In genomic region chr17:79847698-79848369, GRCh38 we compare ENCODE assay signal across 1 cellular context.
TF ChIP-seq lines count a peak whose summit lies in the region.

No MANE protein-coding gene starts in this region.

TF ChIP-seq in HepG2, 621 proteins besides CTCF, POLR2A, EP300 and RAD21 (continues in another document):
- 0 out of 2 replicates have a peak, but pooled peaks have one; percentile 20 for TF ChIP-seq CERS6 (CRISPR knock-in tag; IDR thresholded peaks at IDR 0.05)
- TF ChIP-seq REST (IDR thresholded peaks at IDR 0.05; ENCODE audit: borderline replicate concordance in 1 of 2, low read depth in 1 of 2, low read length in 2 of 2) = no peak
- TF ChIP-seq RARA (CRISPR knock-in tag; IDR thresholded peaks at IDR 0.05) = peak; percentile 69
- TF ChIP-seq TEAD2 (CRISPR knock-in tag; IDR thresholded peaks at IDR 0.05) = 0 out of 2 replicates have a peak, but pooled peaks have one; percentile 49
- 0 out of 2 replicates have a peak, but pooled peaks have one; percentile 19 for TF ChIP-seq AFF4 (CRISPR knock-in tag; IDR thresholded peaks at IDR 0.05)
- no peak for TF ChIP-seq RCOR2 (CRISPR knock-in tag; IDR thresholded peaks at IDR 0.05)
- 0 out of 2 replicates have a peak, but pooled peaks have one; percentile 38 for TF ChIP-seq THAP11 (CRISPR knock-in tag; IDR thresholded peaks at IDR 0.05)
- TF ChIP-seq ZNF317 (CRISPR knock-in tag; IDR thresholded peaks at IDR 0.05) = 0 out of 2 replicates have a peak, but pooled peaks have one; percentile 23
- TF ChIP-seq SALL1 (CRISPR knock-in tag; IDR thresholded peaks at IDR 0.05) = peak; percentile 93
- TF ChIP-seq SALL2 (CRISPR knock-in tag; IDR thresholded peaks at IDR 0.05) = no peak
- TF ChIP-seq MTA1 (CRISPR knock-in tag; IDR thresholded peaks at IDR 0.05; ENCODE audit: borderline replicate concordance) = 0 out of 2 replicates have a peak, but pooled peaks have one; percentile 52
- no peak for TF ChIP-seq ZNF7 (CRISPR knock-in tag; IDR thresholded peaks at IDR 0.05)
- TF ChIP-seq ZMAT3 (CRISPR knock-in tag; conservative IDR thresholded peaks at IDR 0.05) = peak; percentile 85; the same call in 1 of the 2 replicates
- TF ChIP-seq KLF6 (CRISPR knock-in tag; IDR thresholded peaks at IDR 0.05) = peak; percentile 57; the same call in 1 of the 2 replicates
- TF ChIP-seq MXD1 (CRISPR knock-in tag; IDR thresholded peaks at IDR 0.05) = peak; percentile 45; the same call in 1 of the 2 replicates
- TF ChIP-seq ARID5B (CRISPR knock-in tag; IDR thresholded peaks at IDR 0.05) = peak; percentile 65
- TF ChIP-seq PCBP1 (IDR thresholded peaks at IDR 0.05; ENCODE audit: borderline replicate concordance, low read depth, low read length) = no peak
- no peak for TF ChIP-seq ZNF331 (CRISPR knock-in tag; IDR thresholded peaks at IDR 0.05)
- TF ChIP-seq SPEN (CRISPR knock-in tag; IDR thresholded peaks at IDR 0.05; ENCODE audit: low read depth) = 0 out of 2 replicates have a peak, but pooled peaks have one; percentile 64
- peak; percentile 30; the same call in 1 of the 2 replicates for TF ChIP-seq ETV5 (CRISPR knock-in tag; IDR thresholded peaks at IDR 0.05; ENCODE audit: borderline replicate concordance)
- peak; percentile 34; the same call in 1 of the 2 replicates for TF ChIP-seq GATAD1 (CRISPR knock-in tag; IDR thresholded peaks at IDR 0.05)
- TF ChIP-seq ZNF333 (CRISPR knock-in tag; IDR thresholded peaks at IDR 0.05; ENCODE audit: borderline replicate concordance) = no peak
- 0 out of 4 replicates have a peak, but pooled peaks of 1 of the 2 experiments have one; percentile 54 for TF ChIP-seq KLF16 (CRISPR knock-in tag; IDR thresholded peaks at IDR 0.05)
- no peak for TF ChIP-seq ZNF646 (CRISPR knock-in tag; IDR thresholded peaks at IDR 0.05)
- TF ChIP-seq PHB2 (IDR thresholded peaks at IDR 0.05; ENCODE audit: partially characterized antibody) = no peak
- 0 out of 2 replicates have a peak, but pooled peaks have one; percentile 27 for TF ChIP-seq ZBTB25 (CRISPR knock-in tag; IDR thresholded peaks at IDR 0.05)
- peak; percentile 67; the same call in 1 of the 2 replicates for TF ChIP-seq SOX5 (CRISPR knock-in tag; IDR thresholded peaks at IDR 0.05; ENCODE audit: borderline replicate concordance)
- TF ChIP-seq FOXO1 (CRISPR knock-in tag; IDR thresholded peaks at IDR 0.05) = peak; percentile 45; the same call in 1 of the 2 replicates
- peak; percentile 51; the same call in 1 of the 2 replicates for TF ChIP-seq RXRA (CRISPR knock-in tag; IDR thresholded peaks at IDR 0.05)
- 0 out of 2 replicates have a peak, but pooled peaks have one; percentile 25 for TF ChIP-seq MYC (CRISPR knock-in tag; IDR thresholded peaks at IDR 0.05; ENCODE audit: borderline replicate concordance)
- 0 out of 2 replicates have a peak, but pooled peaks have one; percentile 19 for TF ChIP-seq HOXA3 (CRISPR knock-in tag; IDR thresholded peaks at IDR 0.05)
- peak; percentile 53; the same call in 1 of the 2 replicates for TF ChIP-seq MIER3 (CRISPR knock-in tag; IDR thresholded peaks at IDR 0.05; ENCODE audit: borderline replicate concordance)
- peak; percentile 54; the same call in 1 of the 2 replicates for TF ChIP-seq RXRB (CRISPR knock-in tag; IDR thresholded peaks at IDR 0.05; ENCODE audit: borderline replicate concordance)
- peak; percentile 58 for TF ChIP-seq PHF21A (CRISPR knock-in tag; IDR thresholded peaks at IDR 0.05)
- no peak for TF ChIP-seq CEBPG (CRISPR knock-in tag; IDR thresholded peaks at IDR 0.05)
- TF ChIP-seq DR1 (CRISPR knock-in tag; IDR thresholded peaks at IDR 0.05) = no peak; the same call in 1 of the 2 replicates
- no peak for TF ChIP-seq SRSF1 (optimal IDR thresholded peaks at IDR 0.05; ENCODE audit: low read depth, low read length)
